Comparison of ENCODE assay signal across 8 cellular contexts in the genomic region with DNA sequence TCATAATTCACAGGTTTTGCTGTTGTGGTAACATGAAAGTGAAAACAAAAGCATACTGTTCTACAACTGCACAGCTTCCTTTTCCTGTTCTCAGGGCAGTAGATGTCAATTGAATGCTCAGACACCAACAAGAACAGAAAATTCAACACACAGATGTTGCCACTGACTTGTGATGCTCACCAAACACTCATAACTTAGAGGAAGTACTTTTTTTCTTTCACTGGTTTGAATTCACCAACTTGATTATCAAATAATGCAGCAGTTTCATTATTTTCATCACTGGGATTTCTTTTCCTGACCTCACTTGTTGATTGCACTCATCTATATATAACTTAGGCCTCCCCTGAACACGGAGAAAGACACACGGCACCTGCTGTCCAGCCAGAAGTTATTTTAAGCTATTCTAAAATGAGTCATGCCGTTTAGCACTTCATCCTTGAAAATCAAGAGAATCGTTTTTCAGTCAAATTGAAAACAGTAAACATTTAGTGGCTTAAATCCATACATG. TPM values are rescaled to one million over a fixed set of nuclear protein-coding genes. Genes with fewer than 3 reads are reported as not detected.
A peak's percentile ranks its signal among the peaks of the same experiment; 100 is the strongest.
DNase-seq lines count a peak whose midpoint lies in the region; ATAC-seq and TF ChIP-seq lines count a peak whose summit lies in the region.

No MANE protein-coding gene starts in this region.

- H3K9me3 ChIP-seq in smooth muscle cell (replicated peaks; ENCODE audit: low read depth) = no peaks in the 10 kb centered on the region

- H3K4me1 ChIP-seq in smooth muscle cell (ENCODE audit: low read depth) = peaks cover 7% of the 10 kb centered on the region

- peak overlapping the region; percentile 70 to 89 for H3K4me3 Mint-ChIP-seq in activated T-cell treated with anti-CD3 and anti-CD28 coated beads, Interleukin-2, amount 50 U/mL, for 72 hours
- H3K4me3 Mint-ChIP-seq in neural crest cell = peak overlapping the region; percentile 35

- H3K9ac ChIP-seq in smooth muscle cell (ENCODE audit: low read depth) = no peak overlapping the region

- H3K4me3 ChIP-seq in dorsolateral prefrontal cortex (peak overlapping the region in 17 of 59 donors; percentile 1 to 44 (median 21)), smooth muscle cell (no peak overlapping the region)

- H3K27ac ChIP-seq in dorsolateral prefrontal cortex = peak overlapping the region in 44 of 59 donors; percentile 6 to 73 (median 42)
- H3K27ac ChIP-seq in smooth muscle cell (ENCODE audit: low read depth) = no peak overlapping the region

- no peak overlapping the region for H2AFZ ChIP-seq in smooth muscle cell (ENCODE audit: low read depth)

- no peak overlapping the region for H3K4me2 ChIP-seq in smooth muscle cell

- H3K27ac Mint-ChIP-seq in activated T-cell treated with anti-CD3 and anti-CD28 coated beads, Interleukin-2, amount 50 U/mL, for 72 hours = peak overlapping the region; percentile 98
- H3K27ac Mint-ChIP-seq in neural crest cell (ENCODE audit: unreplicated experiment) = peak overlapping the region; percentile 4

- H3K27me3 ChIP-seq in dorsolateral prefrontal cortex (no peaks in the 10 kb centered on the region), smooth muscle cell (ENCODE audit: low read depth) (no peaks in the 10 kb centered on the region)

- H3K79me2 ChIP-seq in smooth muscle cell (ENCODE audit: low read depth) = no peaks in the 10 kb centered on the region

- no peaks in the 10 kb centered on the region for H3K9me3 Mint-ChIP-seq in activated T-cell treated with anti-CD3 and anti-CD28 coated beads, Interleukin-2, amount 50 U/mL, for 72 hours
- no peaks in the 10 kb centered on the region for H3K9me3 Mint-ChIP-seq in neural crest cell

- peaks cover 0 to 4% of the 10 kb centered on the region in 2 donors for H3K36me3 Mint-ChIP-seq in activated T-cell treated with anti-CD3 and anti-CD28 coated beads, Interleukin-2, amount 50 U/mL, for 72 hours (ENCODE audit: insufficient read depth in 2 of 2)
- no peaks in the 10 kb centered on the region for H3K36me3 Mint-ChIP-seq in neural crest cell (ENCODE audit: low read depth)

- H3K27me3 Mint-ChIP-seq in activated T-cell treated with anti-CD3 and anti-CD28 coated beads, Interleukin-2, amount 50 U/mL, for 72 hours (ENCODE audit: low read depth) = no peaks in the 10 kb centered on the region
- H3K27me3 Mint-ChIP-seq in neural crest cell (ENCODE audit: low read depth) = no peaks in the 10 kb centered on the region

- DNase-seq in activated T-cell treated with anti-CD3 and anti-CD28 coated beads, Interleukin-2, amount 50 U/mL, for 72 hours = peak; percentile 15 to 32
- no peak for DNase-seq in activated T-cell treated with anti-CD3 and anti-CD28 coated beads for 4 hours
- peak; percentile 58 to 92 for DNase-seq in NOMO-1 (lab: John Stamatoyannopoulos, UW; ENCODE audit: unreplicated experiment in 2 of 2)
- DNase-seq in dorsolateral prefrontal cortex = no peak
- DNase-seq in neural crest cell (ENCODE audit: low read depth, low spot score) = no peak
- DNase-seq in smooth muscle cell (lab: John Stamatoyannopoulos, UW; ENCODE audit: unreplicated experiment) = no peak
- DNase-seq in DMS79 (lab: John Stamatoyannopoulos, UW) = no peak

- no peaks in the 10 kb centered on the region for H4K20me1 ChIP-seq in smooth muscle cell (ENCODE audit: low read depth)

- H3K4me1 Mint-ChIP-seq in activated T-cell treated with anti-CD3 and anti-CD28 coated beads, Interleukin-2, amount 50 U/mL, for 72 hours (ENCODE audit: low read depth) = peaks cover 85% of the 10 kb centered on the region
- H3K4me1 Mint-ChIP-seq in neural crest cell = peaks cover 36% of the 10 kb centered on the region

- intact Hi-C loops in dorsolateral prefrontal cortex (cut with DNase I) = no loop called here

- no peaks in the 10 kb centered on the region for H3K36me3 ChIP-seq in smooth muscle cell (ENCODE audit: low read depth)

- TF ChIP-seq CTCF in dorsolateral prefrontal cortex (IDR thresholded peaks at IDR 0.05 in 54 of 56, conservative IDR thresholded peaks at IDR 0.05 in 2 of 56; ENCODE audit: low read depth in 1 of 56, partially characterized antibody in 56 of 56) (no peak), neural crest cell (conservative IDR thresholded peaks at IDR 0.05) (no peak), smooth muscle cell (IDR thresholded peaks at IDR 0.05; ENCODE audit: borderline replicate concordance, insufficient read depth, poor library complexity, severe bottlenecking) (no peak)

- no peaks in the 10 kb centered on the region for H3F3A ChIP-seq in smooth muscle cell (ENCODE audit: low read depth)

- WGBS in smooth muscle cell (ENCODE audit: low lambda C conversion rate) = 68% methylated on average over 4 of the region's 4 CpGs

- peak; percentile 63 to 66 for ATAC-seq in activated T-cell treated with anti-CD3 and anti-CD28 coated beads, Interleukin-2, amount 50 U/mL, for 72 hours (replicated peaks in 1 of 2)
- ATAC-seq in HG02763 (IDR thresholded peaks at IDR 0.05; ENCODE audit: unreplicated experiment) = peak; percentile 83

RNA-seq across cellular contexts. Expression of gene TXLNB, which starts 1.0 kb away (rescaled TPM):
- total RNA-seq in activated T-cell treated with anti-CD3 and anti-CD28 coated beads, Interleukin-2, amount 50 U/mL, for 72 hours = under 1 TPM; 0.19 to 0.22 TPM
- total RNA-seq in dorsolateral prefrontal cortex (1 to 10 TPM in 106 of 120 experiments, under 1 TPM in 14; 0.38 to 3.3 (median 1.6) TPM), neural crest cell (0.61 and 0.65 TPM in 2 replicates), smooth muscle cell (not detected in 2 replicates)
- polyA plus RNA-seq in smooth muscle cell = not detected in 2 replicates

Comparison
In these comparisons a context has a peak if more than half of its experiments do, and no peak if none do; other contexts are left out.
1. DNase-seq: peak in activated T-cell treated with anti-CD3 and anti-CD28 coated beads, Interleukin-2, amount 50 U/mL, for 72 hours (2 of 2) and NOMO-1 (2 of 2); none in activated T-cell treated with anti-CD3 and anti-CD28 coated beads for 4 hours (single experiment), dorsolateral prefrontal cortex (0 of 10), neural crest cell (single experiment), smooth muscle cell (single experiment) and DMS79 (single experiment).